8 cellular contexts compared by ENCODE assay signal in the genomic region with DNA sequence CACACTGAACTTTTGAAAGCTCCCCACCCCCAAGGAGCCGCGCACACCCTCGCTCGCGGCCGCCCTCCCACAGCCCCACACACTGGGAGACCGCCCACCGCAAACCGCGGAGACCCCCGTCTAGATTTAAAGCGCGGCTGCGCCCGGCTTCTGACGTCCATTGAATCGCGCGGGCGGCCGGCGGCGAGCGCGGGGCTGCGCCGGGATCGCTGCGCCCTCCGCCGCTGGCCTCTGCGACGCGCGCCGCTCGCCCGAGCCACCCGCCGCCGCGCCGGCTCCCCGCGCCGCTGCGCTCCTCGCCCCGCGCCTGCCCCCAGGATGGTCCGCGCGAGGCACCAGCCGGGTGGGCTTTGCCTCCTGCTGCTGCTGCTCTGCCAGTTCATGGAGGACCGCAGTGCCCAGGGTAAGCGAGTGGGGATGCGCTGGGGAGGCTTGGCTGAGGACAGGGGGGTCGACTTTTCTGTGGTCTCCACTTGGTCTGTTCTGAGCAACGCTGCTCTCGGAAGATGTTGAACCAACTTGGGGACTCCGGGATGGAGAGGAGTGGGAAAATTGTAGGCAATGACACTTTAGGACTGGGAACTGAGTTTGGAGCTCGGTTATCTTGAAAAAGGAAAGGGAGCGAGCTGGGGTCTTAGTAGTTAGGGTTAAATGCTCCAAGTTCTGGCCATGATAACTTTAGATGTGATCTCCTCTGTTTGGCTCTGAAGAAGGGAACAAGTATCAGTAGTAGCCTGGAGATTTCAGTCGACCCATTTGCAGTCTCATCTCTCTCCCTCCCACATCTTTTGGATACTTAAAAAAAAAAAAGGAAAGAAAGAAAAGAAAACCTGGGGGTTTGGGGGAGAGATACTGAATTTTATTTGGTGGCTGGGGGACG. TPM values are rescaled to one million over a fixed set of nuclear protein-coding genes. Genes with fewer than 3 reads are reported as not detected.
A peak's percentile ranks its signal among the peaks of the same experiment; 100 is the strongest.
DNase-seq lines count a peak whose midpoint lies in the region; ATAC-seq and TF ChIP-seq lines count a peak whose summit lies in the region.

A gene with protein sequence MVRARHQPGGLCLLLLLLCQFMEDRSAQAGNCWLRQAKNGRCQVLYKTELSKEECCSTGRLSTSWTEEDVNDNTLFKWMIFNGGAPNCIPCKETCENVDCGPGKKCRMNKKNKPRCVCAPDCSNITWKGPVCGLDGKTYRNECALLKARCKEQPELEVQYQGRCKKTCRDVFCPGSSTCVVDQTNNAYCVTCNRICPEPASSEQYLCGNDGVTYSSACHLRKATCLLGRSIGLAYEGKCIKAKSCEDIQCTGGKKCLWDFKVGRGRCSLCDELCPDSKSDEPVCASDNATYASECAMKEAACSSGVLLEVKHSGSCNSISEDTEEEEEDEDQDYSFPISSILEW (plus strand): TSS at position 156 of the 880 bp plus-strand sequence. CDS start 163 bp downstream, at position 319.

- ATAC-seq in GM18498 (IDR thresholded peaks at IDR 0.05; ENCODE audit: unreplicated experiment) (no peak), GM18873 (IDR thresholded peaks at IDR 0.05; ENCODE audit: low FRiP score, unreplicated experiment) (no peak)

- peak within 1 kb of the TSS; percentile 15 for H3K18ac ChIP-seq in H9 (ENCODE audit: insufficient read length, low read depth, low read length)

- no peak within 1 kb of the TSS for H2BK20ac ChIP-seq in H9 (ENCODE audit: low read depth, low read length, poor library complexity, severe bottlenecking)

- H3K36me3 ChIP-seq in ovary = no peaks in the 10 kb centered on the region

- no peaks in the 10 kb centered on the region for H4K20me1 ChIP-seq in H9 (ENCODE audit: control insufficient read depth, insufficient read depth, insufficient read length)

- no peak within 1 kb of the TSS for H4K5ac ChIP-seq in H9 (ENCODE audit: insufficient read length, low read depth, low read length)

- no peak within 1 kb of the TSS for H3K56ac ChIP-seq in H9 (ENCODE audit: insufficient read length, low read depth, low read length)

- H3T11ph ChIP-seq in H9 (ENCODE audit: low read length) = no peak within 1 kb of the TSS

- no peaks in the 10 kb centered on the region for H3K79me1 ChIP-seq in H9 (ENCODE audit: insufficient read depth, low read depth, low read length, poor library complexity, severe bottlenecking)

- H2BK12ac ChIP-seq in H9 (ENCODE audit: insufficient read length, low read depth, low read length) = no peak within 1 kb of the TSS

- intact Hi-C loops in ovary (cut with DNase I) = loop anchor here in 3 of 4 donors (5.0 to 10.0 kb wide), 4 partner anchors 84 to 742 kb away; partner anchors contain the start of gene NDUFS4 (in 1 of the 3)

- no peak within 1 kb of the TSS for H3K4ac ChIP-seq in H9 (ENCODE audit: low read depth, low read length)

- H3K4me3 Mint-ChIP-seq in H9 = peak within 1 kb of the TSS; percentile 98 to 99

- H3K27ac ChIP-seq in H9 (ENCODE audit: insufficient read length, low read depth, low read length) (no peak within 1 kb of the TSS), ovary (peak within 1 kb of the TSS in 1 of 2 donors; percentile 8)

- no peak for TF ChIP-seq POLR2A in ovary (IDR thresholded peaks at IDR 0.05)

- peaks cover 5% of the 10 kb centered on the region; the same call in 1 of the 2 replicates for H3K4me1 ChIP-seq in H9 (ENCODE audit: insufficient read depth, low read length)
- peaks cover 2% of the 10 kb centered on the region for H3K4me1 ChIP-seq in ovary (ENCODE audit: insufficient read depth)

- DNase-seq in AG09309 (ENCODE audit: low read depth) = no peak
- peak; percentile 42 for DNase-seq in H9
- DNase-seq in activated CD8-positive, alpha-beta memory T cell treated with anti-CD3 and anti-CD28 coated beads for 24 hours = peak; percentile 62
- DNase-seq in germinal center (ENCODE audit: low spot score) = peak; percentile 28
- peak in 4 of 5 donors; percentile 20 to 35 (median 26) for DNase-seq in ovary
- no peak for DNase-seq in central memory CD4-positive, alpha-beta T cell

- H3K79me2 ChIP-seq in H9 (ENCODE audit: insufficient read depth, low read length) = 0 out of 2 replicates have a peak, but pooled peaks cover 2% of the 10 kb centered on the region

- peaks cover 16 to 24% of the 10 kb centered on the region in 2 experiments for H3K4me1 Mint-ChIP-seq in H9

- peaks cover 18 to 37% (median 26%) of the 10 kb centered on the region in 3 experiments; a peak in 6 of 7 replicates for H3K36me3 Mint-ChIP-seq in H9 (ENCODE audit: insufficient read depth in 1 of 3, low read depth in 3 of 3)

- WGBS in H9 (ENCODE audit: extremely low coverage, insufficient read length, low lambda C conversion rate) = no CpG with 5 or more reads among the region's 65 CpGs
- WGBS in ovary, 3 donors = 1 to 2% (median 1%) methylated on average over 28 to 65 of the region's 65 CpGs

- peak within 1 kb of the TSS; percentile 70 for H3K9ac ChIP-seq in H9 (ENCODE audit: extremely low read depth, insufficient read length, low read length)

- H3K27me3 Mint-ChIP-seq in H9 (ENCODE audit: low read depth) = peaks cover 5% of the 10 kb centered on the region; the same call in 1 of the 2 replicates

- no peak within 1 kb of the TSS for H2AFZ ChIP-seq in H9 (ENCODE audit: low read length)

- no peaks in the 10 kb centered on the region for H3K9me3 ChIP-seq in H9 (ENCODE audit: control insufficient read depth, low read depth, low read length)
- H3K9me3 ChIP-seq in ovary = no peaks in the 10 kb centered on the region

- no peak for TF ChIP-seq EP300 in ovary (IDR thresholded peaks at IDR 0.05)

- H3K23ac ChIP-seq in H9 (ENCODE audit: insufficient read length, low read depth, low read length) = no peak within 1 kb of the TSS

- H2BK120ac ChIP-seq in H9 (ENCODE audit: low read depth, low read length, poor library complexity, severe bottlenecking) = no peak within 1 kb of the TSS

- H3K14ac ChIP-seq in H9 (ENCODE audit: insufficient read depth, low read length) = peak within 1 kb of the TSS; percentile 88

- TF ChIP-seq CTCF in AG09309 (IDR thresholded peaks at IDR 0.05; ENCODE audit: control insufficient read depth, insufficient read depth, low read depth, low read length, missing control alignments) = no peak
- no peak for TF ChIP-seq CTCF in H9 (conservative IDR thresholded peaks at IDR 0.05)
- no peak for TF ChIP-seq CTCF in ovary (IDR thresholded peaks at IDR 0.05)

- H2BK15ac ChIP-seq in H9 (ENCODE audit: low read depth, low read length) = no peak within 1 kb of the TSS

- H2BK5ac ChIP-seq in H9 (ENCODE audit: insufficient read length, low read length) = no peak within 1 kb of the TSS

- peaks cover 31% of the 10 kb centered on the region for H3K23me2 ChIP-seq in H9 (ENCODE audit: insufficient read length, low read depth, low read length, poor library complexity, severe bottlenecking)

- no peak within 1 kb of the TSS for H4K91ac ChIP-seq in H9 (ENCODE audit: insufficient read length, low read depth, low read length)

- peak within 1 kb of the TSS; percentile 98 for H3K4me2 ChIP-seq in H9 (ENCODE audit: insufficient read depth, insufficient read length, low read length)

- H3K27ac Mint-ChIP-seq in H9 = peak within 1 kb of the TSS; percentile 91 to 98 (median 94)

- H3K27me3 ChIP-seq in H9 (ENCODE audit: insufficient read depth, low read length) (no peaks in the 10 kb centered on the region), ovary (no peaks in the 10 kb centered on the region)

- 0 out of 5 replicates have a peak, but pooled peaks cover 0 to 3% of the 10 kb centered on the region in 2 experiments for H3K9me3 Mint-ChIP-seq in H9

- H4K8ac ChIP-seq in H9 (replicated peaks; ENCODE audit: insufficient read length, low read depth, low read length) = no peak within 1 kb of the TSS

- no peak within 1 kb of the TSS for H2AK5ac ChIP-seq in H9 (ENCODE audit: insufficient read length, low read length)

- peak within 1 kb of the TSS; percentile 94 for H3K4me3 ChIP-seq in AG09309 (ENCODE audit: control insufficient read depth, low read depth, low read length)
- H3K4me3 ChIP-seq in ovary = peak within 1 kb of the TSS; percentile 53

RNA-seq across cellular contexts. Expression of the gene that starts here (rescaled TPM):
- 109 and 111 TPM in 2 replicates for total RNA-seq in H9 (2021)
- total RNA-seq in ovary = 1 to 10 TPM; 1.0 to 9.8 (median 3.4) TPM
- 1 to 10 TPM; 6.7 to 9.6 TPM for polyA plus RNA-seq in ovary

Comparison
In these comparisons a context has a peak if more than half of its experiments do, and no peak if none do; other contexts are left out.
1. RNA of the gene that starts here (total RNA-seq): 109 to 111 TPM in H9; 1.0 to 9.8 TPM in ovary; every median in the first group is over 10 times any median in the second.
2. DNase-seq: peak in H9 (single experiment), activated CD8-positive, alpha-beta memory T cell treated with anti-CD3 and anti-CD28 coated beads for 24 hours (single experiment), germinal center (single experiment) and ovary (4 of 5); none in AG09309 (single experiment) and central memory CD4-positive, alpha-beta T cell (single experiment).